ENCODE assay signal across 9 cellular contexts in genomic region chr9:136546697-136547481, GRCh38. TPM values are rescaled to one million over a fixed set of nuclear protein-coding genes. Genes with fewer than 3 reads are reported as not detected.
DNase-seq lines count a peak whose midpoint lies in the region; ATAC-seq, FAIRE-seq and TF ChIP-seq lines count a peak whose summit lies in the region.
"Had no signal": no experiment of that assay in that cellular context is flagged by ENCODE, and none has a peak within 500 bp of the region (broad histone marks: within the 10 kb centered on the region; RNA-seq: fewer than 3 reads in every experiment).

No MANE protein-coding gene starts in this region.

- H3K9ac ChIP-seq in kidney (ENCODE audit: low read length in 2 of 2), result peak overlapping the region; percentile 17 to 51

- no peaks in the 10 kb centered on the region for H3K9me3 ChIP-seq in WERI-Rb-1 (ENCODE audit: severe bottlenecking)
- H3K9me3 ChIP-seq in kidney (ENCODE audit: control insufficient read depth in 1 of 2, low read length in 2 of 2), result no peaks in the 10 kb centered on the region

- DNase-seq in WERI-Rb-1, result no peak
- peak in 31 of 61 donors; percentile 20 to 68 (median 51) for DNase-seq in caudate nucleus (lab: John Stamatoyannopoulos, UW)
- DNase-seq in kidney, result peak; percentile 93
- peak; percentile 28 to 32 for DNase-seq in stimulated activated CD4-positive, alpha-beta T cell treated with anti-CD3 and anti-CD28 coated beads, Interleukin-15, amount 100 ng/mL, for 1 hour (ENCODE audit: low read depth in 1 of 2, low spot score in 1 of 2)

- TF ChIP-seq RAD21 in Ishikawa (IDR thresholded peaks at IDR 0.05; ENCODE audit: low read depth), result no peak

- ATAC-seq in GM18517 (IDR thresholded peaks at IDR 0.05; ENCODE audit: unreplicated experiment) (peak; percentile 10), HG03520 (IDR thresholded peaks at IDR 0.05; ENCODE audit: unreplicated experiment) (no peak), GM18498 (IDR thresholded peaks at IDR 0.05; ENCODE audit: unreplicated experiment) (no peak)

- H3K27me3 ChIP-seq in WERI-Rb-1 (ENCODE audit: insufficient read depth, low read depth, severe bottlenecking), result no peaks in the 10 kb centered on the region

- intact Hi-C loops in kidney (cut with DNase I), result loop anchor here (10.0 kb wide), 1 partner anchor 78 kb away; no protein-coding TSS in a partner anchor

- H3K4me3 ChIP-seq in WERI-Rb-1 (ENCODE audit: low read depth, low read length), result peak overlapping the region; percentile 53
- peak overlapping the region in 1 of 2 donors; percentile 61 for H3K4me3 ChIP-seq in kidney (ENCODE audit: low read length in 2 of 2)

- peaks cover 25 to 46% of the 10 kb centered on the region in 2 donors for H3K4me1 ChIP-seq in kidney (ENCODE audit: control insufficient read depth in 1 of 2, insufficient read depth in 1 of 2, low read depth in 1 of 2, low read length in 2 of 2)

- FAIRE-seq in kidney (lab: Jason Lieb, UNC), result no peak
- FAIRE-seq: colon had no signal

- no peak for TF ChIP-seq CTCF in WERI-Rb-1 (IDR thresholded peaks at IDR 0.05; ENCODE audit: low read depth, low read length)
- no peak for TF ChIP-seq CTCF in kidney (IDR thresholded peaks at IDR 0.05; ENCODE audit: borderline replicate concordance, extremely low read depth, insufficient read depth)

- H3K36me3 ChIP-seq in WERI-Rb-1, result peaks cover 19% of the 10 kb centered on the region
- H3K36me3 ChIP-seq in kidney (ENCODE audit: control insufficient read depth in 1 of 2, insufficient read depth in 2 of 2, low read length in 2 of 2), result peaks cover 0 to 4% of the 10 kb centered on the region in 2 donors

- no peak for TF ChIP-seq EP300 in Ishikawa (IDR thresholded peaks at IDR 0.05; ENCODE audit: borderline replicate concordance)

- H3K27ac ChIP-seq in WERI-Rb-1 (peak overlapping the region; percentile 81), caudate nucleus (ENCODE audit: low read depth, low read length) (peak overlapping the region; percentile 88), kidney (ENCODE audit: low read depth in 2 of 2, low read length in 2 of 2) (peak overlapping the region; percentile 92 to 95)

TF ChIP-seq in Ishikawa, 13 proteins besides CTCF, POLR2A, EP300 and RAD21:
- TF ChIP-seq YY1 (IDR thresholded peaks at IDR 0.05; ENCODE audit: low read depth) (no peak), MAX (IDR thresholded peaks at IDR 0.05) (peak; percentile 89), USF1 (IDR thresholded peaks at IDR 0.05) (peak; percentile 63), NFIC (IDR thresholded peaks at IDR 0.05) (peak; percentile 61), ZBTB7A (IDR thresholded peaks at IDR 0.05; ENCODE audit: low read depth) (peak; percentile 68), TCF12 (IDR thresholded peaks at IDR 0.05; ENCODE audit: low read depth) (peak; percentile 13; the same call in 1 of the 2 replicates)

RNA-seq across cellular contexts. Expression of gene NOTCH1, which starts 1.0 kb away (rescaled TPM):
- total RNA-seq in kidney, result 77.2 TPM
- 6.5 TPM for polyA plus RNA-seq in kidney (ENCODE audit: insufficient read depth, low read depth, low replicate concordance)
